In the genomic region with DNA sequence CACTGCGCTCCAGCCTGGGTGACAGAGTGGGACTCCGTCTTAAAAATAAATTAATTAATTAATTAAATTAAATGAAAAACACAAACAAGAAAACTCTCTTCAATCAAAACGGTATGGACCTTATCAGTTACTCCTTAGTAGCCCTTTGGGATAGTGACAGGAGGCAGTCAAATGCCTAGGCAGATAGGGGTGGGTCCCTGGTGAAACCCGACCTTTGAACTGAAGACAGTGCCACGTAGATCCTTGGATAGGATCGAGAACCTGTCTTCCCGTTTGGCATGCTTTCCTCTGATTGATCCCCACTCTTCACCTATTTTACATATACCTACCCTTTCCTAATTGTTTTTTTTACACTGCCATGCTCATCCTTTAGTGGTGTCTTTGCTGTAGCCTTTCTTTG, we compare ENCODE assay signal across 18 cellular contexts. TPM values are rescaled to one million over a fixed set of nuclear protein-coding genes. Genes with fewer than 3 reads are reported as not detected.
DNase-seq lines count a peak whose midpoint lies in the region; ATAC-seq and TF ChIP-seq lines count a peak whose summit lies in the region.
"Had no signal": no experiment of that assay in that cellular context is flagged by ENCODE, and none has a peak within 500 bp of the region (broad histone marks: within the 10 kb centered on the region; RNA-seq: fewer than 3 reads in every experiment).

No MANE protein-coding gene starts in this region.

- H3F3A ChIP-seq in GM23338 (replicated peaks; ENCODE audit: low read depth): no peaks in the 10 kb centered on the region

- H3K4me2 ChIP-seq in GM23338: no peak overlapping the region
- H3K4me2 ChIP-seq in H9 (ENCODE audit: insufficient read depth, insufficient read length, low read length): no peak overlapping the region
- H3K4me2 ChIP-seq in mammary epithelial cell (ENCODE audit: insufficient read depth, low read depth, low read length): no peak overlapping the region
- H3K4me2 ChIP-seq: BLaER1 had no signal

- H2BK12ac ChIP-seq in H9 (ENCODE audit: insufficient read length, low read depth, low read length): no peak overlapping the region

- H3K27ac ChIP-seq in GM23338 (ENCODE audit: low read depth) (0 out of 2 replicates have a peak overlapping the region, but pooled peaks have one; percentile 45), H9 (ENCODE audit: insufficient read length, low read depth, low read length) (no peak overlapping the region), endodermal cell (ENCODE audit: low read depth, low read length) (no peak overlapping the region), mammary epithelial cell (ENCODE audit: insufficient read depth, low read depth, low read length) (no peak overlapping the region)
- H3K27ac ChIP-seq: BLaER1, C4-2B had no signal

- no peak overlapping the region for H4K91ac ChIP-seq in H9 (ENCODE audit: insufficient read length, low read depth, low read length)

- H3K79me1 ChIP-seq in H9 (ENCODE audit: insufficient read depth, low read depth, low read length, poor library complexity, severe bottlenecking): no peaks in the 10 kb centered on the region

- no TSS peak for BruUV-seq in mammary epithelial cell (replicated peaks; lab: Mats Ljungman, UMichigan)

- H3K56ac ChIP-seq in H9 (ENCODE audit: insufficient read length, low read depth, low read length): no peak overlapping the region

- peaks cover 34% of the 10 kb centered on the region for H3K4me1 Mint-ChIP-seq in GM23338
- H3K4me1 Mint-ChIP-seq in H9: peaks cover 39 to 42% of the 10 kb centered on the region in 2 experiments
- peaks cover 34% of the 10 kb centered on the region for H3K4me1 Mint-ChIP-seq in endodermal cell
- peaks cover 2 to 7% of the 10 kb centered on the region in 2 donors for H3K4me1 Mint-ChIP-seq in stimulated activated naive B cell treated with anti-CD40 and anti-IgM and Interleukin-4, amounts not matched to agents 10 μg/mL and 1 μg/mL and 100 μg/mL, for 72 hours
- H3K4me1 Mint-ChIP-seq in activated T-cell treated with anti-CD3 and anti-CD28 coated beads, Interleukin-2, amount 50 U/mL, for 24 hours (ENCODE audit: low read depth): peaks cover 1% of the 10 kb centered on the region

- no peak for TF ChIP-seq CTCF in GM23338 (conservative IDR thresholded peaks at IDR 0.05; ENCODE audit: low read depth in 2 of 2)
- no peak for TF ChIP-seq CTCF in H9 (conservative IDR thresholded peaks at IDR 0.05)
- TF ChIP-seq CTCF in endodermal cell (conservative IDR thresholded peaks at IDR 0.05): no peak
- no peak for TF ChIP-seq CTCF in mammary epithelial cell (conservative IDR thresholded peaks at IDR 0.05 in 1 of 2, IDR thresholded peaks at IDR 0.05 in 1 of 2; ENCODE audit: extremely low read depth in 1 of 2, insufficient read depth in 1 of 2, low read depth in 1 of 2, low read length in 2 of 2)

- CTCF ChIA-PET in mammary epithelial cell (lab: Charles Lee; ENCODE audit: low non-redundant PET): no interaction called here

- H3T11ph ChIP-seq in H9 (ENCODE audit: low read length): no peak overlapping the region

- H3K9me2 ChIP-seq in GM23338 (ENCODE audit: insufficient read depth): no peaks in the 10 kb centered on the region

- no peaks in the 10 kb centered on the region for H3K9me3 ChIP-seq in H9 (ENCODE audit: control insufficient read depth, low read depth, low read length)
- peaks cover 12% of the 10 kb centered on the region for H3K9me3 ChIP-seq in endodermal cell (ENCODE audit: control insufficient read depth, low read length)
- no peaks in the 10 kb centered on the region for H3K9me3 ChIP-seq in mammary epithelial cell (replicated peaks; ENCODE audit: insufficient read depth, low read length)
- H3K9me3 ChIP-seq: BE2C, BLaER1, Caco-2 had no signal

- no peak overlapping the region for H4K8ac ChIP-seq in H9 (replicated peaks; ENCODE audit: insufficient read length, low read depth, low read length)

- H3K36me3 ChIP-seq in GM23338 (ENCODE audit: insufficient read depth): no peaks in the 10 kb centered on the region
- H3K36me3 ChIP-seq in endodermal cell (ENCODE audit: control insufficient read depth, insufficient read depth, low read length): no peaks in the 10 kb centered on the region
- no peaks in the 10 kb centered on the region for H3K36me3 ChIP-seq in mammary epithelial cell (ENCODE audit: insufficient read depth, low read length)
- H3K36me3 ChIP-seq: BE2C, BLaER1 had no signal

- no peak overlapping the region for H2BK5ac ChIP-seq in H9 (ENCODE audit: insufficient read length, low read length)

- H3K4me1 ChIP-seq in GM23338 (ENCODE audit: insufficient read depth) (peaks cover 42% of the 10 kb centered on the region), H9 (ENCODE audit: insufficient read depth, low read length) (no peaks in the 10 kb centered on the region; the same call in 1 of the 2 replicates), endodermal cell (ENCODE audit: control insufficient read depth, insufficient read depth, low read length) (peaks cover 13% of the 10 kb centered on the region), mammary epithelial cell (ENCODE audit: insufficient read depth, low read length) (no peaks in the 10 kb centered on the region)
- H3K4me1 ChIP-seq: BE2C, Caco-2 had no signal

- H3K4ac ChIP-seq in H9 (ENCODE audit: low read depth, low read length): no peak overlapping the region

- WGBS in H9 (ENCODE audit: extremely low coverage, insufficient read length, low lambda C conversion rate): no CpG with 5 or more reads among the region's 7 CpGs
- 96 to 97% methylated on average over 5 of the region's 7 CpGs for WGBS in endodermal cell (ENCODE audit: insufficient coverage in 1 of 2, insufficient read length in 1 of 2), 2 experiments
- 87% methylated on average over 7 of the region's 7 CpGs for WGBS in mammary epithelial cell (ENCODE audit: low coverage, missing lambda C conversion rate)

- H3K9ac ChIP-seq in H9 (ENCODE audit: extremely low read depth, insufficient read length, low read length) (no peak overlapping the region), endodermal cell (ENCODE audit: extremely low read depth, low read length, poor library complexity, severe bottlenecking) (no peak overlapping the region), mammary epithelial cell (ENCODE audit: insufficient read depth, low read length) (no peak overlapping the region)
- H3K9ac ChIP-seq: BLaER1 had no signal

- intact Hi-C loops in mammary epithelial cell (cut with micrococcal nuclease): no loop called here

- DNase-seq in GM23338 (ENCODE audit: low spot score): no peak
- DNase-seq in H9: peak; percentile 54
- DNase-seq in endodermal cell: peak; percentile 82
- no peak for DNase-seq in stimulated activated naive B cell treated with anti-CD40 and anti-IgM and Interleukin-4, amounts not matched to agents 10 μg/mL and 1 μg/mL and 100 μg/mL, for 72 hours
- no peak for DNase-seq in mammary epithelial cell
- no peak for DNase-seq in activated T-cell treated with anti-CD3 and anti-CD28 coated beads, Interleukin-2, amount 50 U/mL, for 24 hours
- DNase-seq: 8988T; ACHN; BE2C; Caco-2; Calu3; CD4-positive, alpha-beta T cell; CD8-positive, alpha-beta T cell; DMS79 treated with DMSO at 0.1 percent for 48 hours; GF-D8 had no signal

- H2AFZ ChIP-seq in GM23338: no peak overlapping the region
- no peak overlapping the region for H2AFZ ChIP-seq in H9 (ENCODE audit: low read length)
- no peak overlapping the region for H2AFZ ChIP-seq in mammary epithelial cell (ENCODE audit: low read depth, low read length)

- H3K36me3 Mint-ChIP-seq in GM23338 (ENCODE audit: low read depth): peaks cover 5% of the 10 kb centered on the region
- H3K36me3 Mint-ChIP-seq in H9 (ENCODE audit: insufficient read depth in 1 of 3, low read depth in 3 of 3): peaks cover 0 to 2% (median 0%) of the 10 kb centered on the region in 3 experiments; a peak in 2 of 7 replicates
- peaks cover 6% of the 10 kb centered on the region for H3K36me3 Mint-ChIP-seq in endodermal cell (ENCODE audit: low read depth)
- H3K36me3 Mint-ChIP-seq in stimulated activated naive B cell treated with anti-CD40 and anti-IgM and Interleukin-4, amounts not matched to agents 10 μg/mL and 1 μg/mL and 100 μg/mL, for 72 hours: no peaks in the 10 kb centered on the region
- peaks cover under 1% of the 10 kb centered on the region for H3K36me3 Mint-ChIP-seq in activated T-cell treated with anti-CD3 and anti-CD28 coated beads, Interleukin-2, amount 50 U/mL, for 24 hours (ENCODE audit: low read depth)
- H3K36me3 Mint-ChIP-seq: CD8-positive, alpha-beta T cell had no signal

- dilution Hi-C loops in mammary epithelial cell (cut with HindIII; ENCODE audit: low sequenced_read_pairs): no loop called here

- H3K79me2 ChIP-seq in GM23338 (replicated peaks; ENCODE audit: insufficient read depth): no peaks in the 10 kb centered on the region
- H3K79me2 ChIP-seq in H9 (ENCODE audit: insufficient read depth, low read length): no peaks in the 10 kb centered on the region
- H3K79me2 ChIP-seq in mammary epithelial cell (ENCODE audit: insufficient read depth, low read length): no peaks in the 10 kb centered on the region

- ATAC-seq in GM23338: no peak
- no peak for ATAC-seq in stimulated activated naive B cell treated with anti-CD40 and anti-IgM and Interleukin-4, amounts not matched to agents 10 μg/mL and 1 μg/mL and 100 μg/mL, for 72 hours (replicated peaks)
- no peak for ATAC-seq in GM21360 (IDR thresholded peaks at IDR 0.05; ENCODE audit: unreplicated experiment)
- ATAC-seq: CD8-positive, alpha-beta T cell had no signal

- peaks cover under 1% of the 10 kb centered on the region for H3K23me2 ChIP-seq in H9 (ENCODE audit: insufficient read length, low read depth, low read length, poor library complexity, severe bottlenecking)

- no peak overlapping the region for H3K23ac ChIP-seq in H9 (ENCODE audit: insufficient read length, low read depth, low read length)

- H4K5ac ChIP-seq in H9 (ENCODE audit: insufficient read length, low read depth, low read length): no peak overlapping the region

- H4K20me1 ChIP-seq in GM23338 (replicated peaks; ENCODE audit: insufficient read depth): no peaks in the 10 kb centered on the region
- H4K20me1 ChIP-seq in H9 (ENCODE audit: control insufficient read depth, insufficient read depth, insufficient read length): no peaks in the 10 kb centered on the region
- no peaks in the 10 kb centered on the region for H4K20me1 ChIP-seq in mammary epithelial cell (ENCODE audit: insufficient read depth, low read length)
- H4K20me1 ChIP-seq: BLaER1 had no signal

- no peaks in the 10 kb centered on the region for H3K27me3 ChIP-seq in GM23338 (ENCODE audit: insufficient read depth)
- H3K27me3 ChIP-seq in H9 (ENCODE audit: insufficient read depth, low read length): no peaks in the 10 kb centered on the region
- no peaks in the 10 kb centered on the region for H3K27me3 ChIP-seq in endodermal cell (ENCODE audit: control insufficient read depth, insufficient read depth, low read length, poor library complexity, severe bottlenecking)
- no peaks in the 10 kb centered on the region for H3K27me3 ChIP-seq in mammary epithelial cell (ENCODE audit: insufficient read depth, low read length)
- H3K27me3 ChIP-seq: BE2C, BLaER1 had no signal

- H3K4me3 ChIP-seq in GM23338 (no peak overlapping the region), endodermal cell (ENCODE audit: low read length) (peak overlapping the region; percentile 61), mammary epithelial cell (replicated peaks in 1 of 3; ENCODE audit: insufficient read depth in 1 of 3, low read depth in 2 of 3, low read length in 3 of 3) (no peak overlapping the region)
- H3K4me3 ChIP-seq: BLaER1 had no signal

- H3K18ac ChIP-seq in H9 (ENCODE audit: insufficient read length, low read depth, low read length): no peak overlapping the region

- peaks cover 9% of the 10 kb centered on the region for H3K9me3 Mint-ChIP-seq in GM23338
- H3K9me3 Mint-ChIP-seq in H9: peaks cover 0 to 2% of the 10 kb centered on the region in 2 experiments; a peak in 1 of 5 replicates
- peaks cover 32% of the 10 kb centered on the region for H3K9me3 Mint-ChIP-seq in endodermal cell
- H3K9me3 Mint-ChIP-seq in stimulated activated naive B cell treated with anti-CD40 and anti-IgM and Interleukin-4, amounts not matched to agents 10 μg/mL and 1 μg/mL and 100 μg/mL, for 72 hours: no peaks in the 10 kb centered on the region
- H3K9me3 Mint-ChIP-seq in activated T-cell treated with anti-CD3 and anti-CD28 coated beads, Interleukin-2, amount 50 U/mL, for 24 hours: no peaks in the 10 kb centered on the region
- H3K9me3 Mint-ChIP-seq: CD4-positive, alpha-beta T cell; CD8-positive, alpha-beta T cell had no signal

- peaks cover 5% of the 10 kb centered on the region for H3K27me3 Mint-ChIP-seq in GM23338 (ENCODE audit: insufficient read depth, low read depth, poor library complexity)
- H3K27me3 Mint-ChIP-seq in H9 (ENCODE audit: low read depth): no peaks in the 10 kb centered on the region
- H3K27me3 Mint-ChIP-seq in endodermal cell (ENCODE audit: insufficient read depth): no peaks in the 10 kb centered on the region
- H3K27me3 Mint-ChIP-seq in stimulated activated naive B cell treated with anti-CD40 and anti-IgM and Interleukin-4, amounts not matched to agents 10 μg/mL and 1 μg/mL and 100 μg/mL, for 72 hours: peaks cover 0 to 4% of the 10 kb centered on the region in 2 donors
- H3K27me3 Mint-ChIP-seq in activated T-cell treated with anti-CD3 and anti-CD28 coated beads, Interleukin-2, amount 50 U/mL, for 24 hours: no peaks in the 10 kb centered on the region
- H3K27me3 Mint-ChIP-seq: CD4-positive, alpha-beta T cell had no signal

- H3K4me3 Mint-ChIP-seq in GM23338 (no peak overlapping the region), H9 (no peak overlapping the region), endodermal cell (no peak overlapping the region)
- H3K4me3 Mint-ChIP-seq in stimulated activated naive B cell treated with anti-CD40 and anti-IgM and Interleukin-4, amounts not matched to agents 10 μg/mL and 1 μg/mL and 100 μg/mL, for 72 hours: no peak overlapping the region
- no peak overlapping the region for H3K4me3 Mint-ChIP-seq in activated T-cell treated with anti-CD3 and anti-CD28 coated beads, Interleukin-2, amount 50 U/mL, for 24 hours
- H3K4me3 Mint-ChIP-seq: CD4-positive, alpha-beta T cell; CD8-positive, alpha-beta T cell had no signal

- no peak overlapping the region for H2BK120ac ChIP-seq in H9 (ENCODE audit: low read depth, low read length, poor library complexity, severe bottlenecking)

- no peak overlapping the region for H2BK15ac ChIP-seq in H9 (ENCODE audit: low read depth, low read length)

- in situ Hi-C loops in mammary epithelial cell (cut with MboI; ENCODE audit: low sequenced_read_pairs in 2 of 2): no loop called here

- H2BK20ac ChIP-seq in H9 (ENCODE audit: low read depth, low read length, poor library complexity, severe bottlenecking): no peak overlapping the region

- no peak overlapping the region for H2AK5ac ChIP-seq in H9 (ENCODE audit: insufficient read length, low read length)

- H3K14ac ChIP-seq in H9 (ENCODE audit: insufficient read depth, low read length): no peak overlapping the region

- no peak overlapping the region for H3K27ac Mint-ChIP-seq in GM23338
- H3K27ac Mint-ChIP-seq in H9: no peak overlapping the region
- peak overlapping the region; percentile 70 for H3K27ac Mint-ChIP-seq in endodermal cell
- peak overlapping the region; percentile 16 for H3K27ac Mint-ChIP-seq in stimulated activated naive B cell treated with anti-CD40 and anti-IgM and Interleukin-4, amounts not matched to agents 10 μg/mL and 1 μg/mL and 100 μg/mL, for 72 hours
- no peak overlapping the region for H3K27ac Mint-ChIP-seq in activated T-cell treated with anti-CD3 and anti-CD28 coated beads, Interleukin-2, amount 50 U/mL, for 24 hours
- H3K27ac Mint-ChIP-seq: CD4-positive, alpha-beta T cell; CD8-positive, alpha-beta T cell had no signal

RNA-seq across cellular contexts. Expression of a gene that starts 22.2 kb away (rescaled TPM):
- total RNA-seq in GM23338 (2014; rRNA removed; shearing (Covaris generic)): 24.7 and 26.6 TPM in 2 replicates
- 26.8 and 27.9 TPM in 2 replicates for polyA plus RNA-seq in GM23338 (2016; fragmentation: Nextera tagmentation; extraction: Ambion mirVana)
- 17.2 and 20.3 TPM in 2 replicates for total RNA-seq in H9 (2021)
- 10 to 100 TPM; 20.8 to 24.2 TPM for total RNA-seq in endodermal cell
- polyA plus RNA-seq in endodermal cell (2013, experiment 1 of 2): 16.9 TPM
- polyA plus RNA-seq in endodermal cell (2013, experiment 2 of 2): 15.0 TPM
- total RNA-seq in mammary epithelial cell: 10 to 100 TPM; 27.3 to 29.5 TPM
- 51.3 TPM for polyA plus RNA-seq in mammary epithelial cell
- polyA minus RNA-seq in mammary epithelial cell: 58.2 TPM

Comparison
In these comparisons a context has a peak if more than half of its experiments do, and no peak if none do; other contexts are left out.
1. DNase-seq: peak in H9 (single experiment) and endodermal cell (single experiment); none in GM23338 (single experiment), stimulated activated naive B cell treated with anti-CD40 and anti-IgM and Interleukin-4, amounts not matched to agents 10 μg/mL and 1 μg/mL and 100 μg/mL, for 72 hours (single experiment), mammary epithelial cell (single experiment) and activated T-cell treated with anti-CD3 and anti-CD28 coated beads, Interleukin-2, amount 50 U/mL, for 24 hours (single experiment).
2. H3K27ac Mint-ChIP-seq: peak in endodermal cell (single experiment) and stimulated activated naive B cell treated with anti-CD40 and anti-IgM and Interleukin-4, amounts not matched to agents 10 μg/mL and 1 μg/mL and 100 μg/mL, for 72 hours (single experiment); none in GM23338 (single experiment), H9 (0 of 3) and activated T-cell treated with anti-CD3 and anti-CD28 coated beads, Interleukin-2, amount 50 U/mL, for 24 hours (single experiment).